1 cellular context compared by ENCODE assay signal in the genomic region with DNA sequence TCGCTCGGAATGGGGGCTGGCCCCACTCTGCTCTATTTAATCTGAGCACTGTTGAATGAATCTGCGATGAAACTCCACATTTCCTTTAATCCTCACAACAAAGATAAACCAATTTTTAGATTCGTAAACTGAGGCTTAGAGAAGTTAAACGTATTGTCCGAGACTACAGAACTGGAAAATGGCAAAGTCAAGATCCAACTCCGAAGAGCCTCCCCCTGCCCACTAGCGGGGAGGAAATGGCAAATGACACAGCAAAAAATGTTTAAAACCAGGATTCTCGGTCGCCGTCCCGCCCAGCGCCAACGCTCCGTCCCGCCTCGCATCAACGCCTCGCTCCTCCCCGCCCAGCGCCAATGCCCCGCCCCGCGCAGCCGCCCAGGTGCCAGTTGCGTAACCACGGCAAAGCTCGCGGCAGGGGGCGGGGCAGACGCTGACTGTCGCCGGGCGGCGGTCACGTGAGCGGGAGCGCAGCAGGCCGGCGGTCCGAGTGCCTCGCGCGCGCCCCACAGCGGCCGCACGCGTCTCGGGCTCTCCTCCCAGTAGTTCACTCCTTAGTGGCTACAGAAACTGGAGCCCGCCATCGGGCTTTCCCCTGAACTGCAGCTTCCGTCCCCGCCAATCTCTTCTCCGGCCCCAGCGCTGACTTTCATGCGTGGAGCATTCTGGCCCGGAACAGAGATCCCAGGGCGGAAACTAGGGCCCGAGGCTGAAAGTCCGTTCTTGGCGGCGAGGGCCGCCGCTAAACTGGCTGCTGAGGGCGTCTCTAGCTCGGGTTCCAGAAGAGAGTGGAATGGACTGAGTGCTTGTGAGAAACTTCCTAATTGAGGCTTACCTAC.
TF ChIP-seq lines count a peak whose summit lies in the region.

No MANE protein-coding gene starts in this region.

TF ChIP-seq in HepG2, 621 proteins besides CTCF, POLR2A, EP300 and RAD21 (continued from another document and continues in another):
- TF ChIP-seq FOXP1 (IDR thresholded peaks at IDR 0.05) (no peak), FOXP1 (CRISPR knock-in tag; IDR thresholded peaks at IDR 0.05) (no peak), MTF2 (CRISPR knock-in tag; IDR thresholded peaks at IDR 0.05; ENCODE audit: borderline replicate concordance) (peak; percentile 24; the same call in 1 of the 2 replicates), KLF11 (CRISPR knock-in tag; IDR thresholded peaks at IDR 0.05) (no peak), ZNF530 (CRISPR knock-in tag; IDR thresholded peaks at IDR 0.05; ENCODE audit: low read depth) (no peak), ELF4 (CRISPR knock-in tag; IDR thresholded peaks at IDR 0.05; ENCODE audit: borderline replicate concordance) (no peak), U2AF1 (optimal IDR thresholded peaks at IDR 0.05; ENCODE audit: low read depth, low read length) (no peak), AHR (CRISPR knock-in tag; IDR thresholded peaks at IDR 0.05) (peak; percentile 82; the same call in 1 of the 2 replicates), ZNF251 (CRISPR knock-in tag; IDR thresholded peaks at IDR 0.05) (no peak), SMARCC2 (IDR thresholded peaks at IDR 0.05) (no peak), TBL1XR1 (IDR thresholded peaks at IDR 0.05; ENCODE audit: borderline replicate concordance, low read length, partially characterized antibody) (no peak), ARNT2 (CRISPR knock-in tag; IDR thresholded peaks at IDR 0.05; ENCODE audit: low read depth) (peak; percentile 93), ZBTB38 (CRISPR knock-in tag; IDR thresholded peaks at IDR 0.05) (peak; percentile 93), SNAPC2 (CRISPR knock-in tag; IDR thresholded peaks at IDR 0.05) (peak; percentile 84; the same call in 1 of the 2 replicates), PAF1 (CRISPR knock-in tag; IDR thresholded peaks at IDR 0.05) (no peak), ZEB1 (IDR thresholded peaks at IDR 0.05; ENCODE audit: insufficient replicate concordance, low read depth) (peak; percentile 58), ZNF790 (CRISPR knock-in tag; IDR thresholded peaks at IDR 0.05; ENCODE audit: borderline replicate concordance) (no peak), ZNF326 (CRISPR knock-in tag; IDR thresholded peaks at IDR 0.05; ENCODE audit: borderline replicate concordance) (no peak), LCORL (IDR thresholded peaks at IDR 0.05) (no peak), LCORL (CRISPR knock-in tag; IDR thresholded peaks at IDR 0.05) (peak; percentile 94), ZSCAN29 (CRISPR knock-in tag; conservative IDR thresholded peaks at IDR 0.05) (peak; percentile 63; the same call in 1 of the 2 replicates), ZNF746 (CRISPR knock-in tag; IDR thresholded peaks at IDR 0.05) (no peak), ZNF660 (CRISPR knock-in tag; IDR thresholded peaks at IDR 0.05; ENCODE audit: borderline replicate concordance, low read depth) (no peak), BRD4 (CRISPR knock-in tag; IDR thresholded peaks at IDR 0.05) (0 out of 2 replicates have a peak, but pooled peaks have one; percentile 23), ZKSCAN5 (CRISPR knock-in tag; IDR thresholded peaks at IDR 0.05) (no peak), SRSF9 (IDR thresholded peaks at IDR 0.05; ENCODE audit: borderline replicate concordance, insufficient read depth, low read depth, low read length, poor library complexity, severe bottlenecking) (no peak), HOXA3 (CRISPR knock-in tag; IDR thresholded peaks at IDR 0.05) (peak; percentile 96), RAD51 (IDR thresholded peaks at IDR 0.05; ENCODE audit: borderline replicate concordance) (peak; percentile 62; the same call in 1 of the 2 replicates), ZNF30 (CRISPR knock-in tag; IDR thresholded peaks at IDR 0.05) (no peak), ZNF329 (CRISPR knock-in tag; IDR thresholded peaks at IDR 0.05; ENCODE audit: low read depth) (peak; percentile 65; the same call in 1 of the 2 replicates), SP2 (CRISPR knock-in tag; IDR thresholded peaks at IDR 0.05) (peak; percentile 48; the same call in 1 of the 2 replicates), EEA1 (CRISPR knock-in tag; IDR thresholded peaks at IDR 0.05; ENCODE audit: borderline replicate concordance) (no peak), ZFYVE20 (CRISPR knock-in tag; IDR thresholded peaks at IDR 0.05; ENCODE audit: borderline replicate concordance, low read depth) (no peak), NFE2 (CRISPR knock-in tag; IDR thresholded peaks at IDR 0.05) (peak; percentile 98), ZFX (CRISPR knock-in tag; IDR thresholded peaks at IDR 0.05; ENCODE audit: low read depth) (peak; percentile 22; the same call in 1 of the 2 replicates), NFYB (CRISPR knock-in tag; IDR thresholded peaks at IDR 0.05) (no peak), SALL1 (CRISPR knock-in tag; IDR thresholded peaks at IDR 0.05) (peak; percentile 93), ZNF430 (CRISPR knock-in tag; IDR thresholded peaks at IDR 0.05) (peak; percentile 84), AKAP8 (CRISPR knock-in tag; IDR thresholded peaks at IDR 0.05) (peak; percentile 97), DMAP1 (CRISPR knock-in tag; IDR thresholded peaks at IDR 0.05) (peak; percentile 88)
- TF ChIP-seq, protein P1, sequence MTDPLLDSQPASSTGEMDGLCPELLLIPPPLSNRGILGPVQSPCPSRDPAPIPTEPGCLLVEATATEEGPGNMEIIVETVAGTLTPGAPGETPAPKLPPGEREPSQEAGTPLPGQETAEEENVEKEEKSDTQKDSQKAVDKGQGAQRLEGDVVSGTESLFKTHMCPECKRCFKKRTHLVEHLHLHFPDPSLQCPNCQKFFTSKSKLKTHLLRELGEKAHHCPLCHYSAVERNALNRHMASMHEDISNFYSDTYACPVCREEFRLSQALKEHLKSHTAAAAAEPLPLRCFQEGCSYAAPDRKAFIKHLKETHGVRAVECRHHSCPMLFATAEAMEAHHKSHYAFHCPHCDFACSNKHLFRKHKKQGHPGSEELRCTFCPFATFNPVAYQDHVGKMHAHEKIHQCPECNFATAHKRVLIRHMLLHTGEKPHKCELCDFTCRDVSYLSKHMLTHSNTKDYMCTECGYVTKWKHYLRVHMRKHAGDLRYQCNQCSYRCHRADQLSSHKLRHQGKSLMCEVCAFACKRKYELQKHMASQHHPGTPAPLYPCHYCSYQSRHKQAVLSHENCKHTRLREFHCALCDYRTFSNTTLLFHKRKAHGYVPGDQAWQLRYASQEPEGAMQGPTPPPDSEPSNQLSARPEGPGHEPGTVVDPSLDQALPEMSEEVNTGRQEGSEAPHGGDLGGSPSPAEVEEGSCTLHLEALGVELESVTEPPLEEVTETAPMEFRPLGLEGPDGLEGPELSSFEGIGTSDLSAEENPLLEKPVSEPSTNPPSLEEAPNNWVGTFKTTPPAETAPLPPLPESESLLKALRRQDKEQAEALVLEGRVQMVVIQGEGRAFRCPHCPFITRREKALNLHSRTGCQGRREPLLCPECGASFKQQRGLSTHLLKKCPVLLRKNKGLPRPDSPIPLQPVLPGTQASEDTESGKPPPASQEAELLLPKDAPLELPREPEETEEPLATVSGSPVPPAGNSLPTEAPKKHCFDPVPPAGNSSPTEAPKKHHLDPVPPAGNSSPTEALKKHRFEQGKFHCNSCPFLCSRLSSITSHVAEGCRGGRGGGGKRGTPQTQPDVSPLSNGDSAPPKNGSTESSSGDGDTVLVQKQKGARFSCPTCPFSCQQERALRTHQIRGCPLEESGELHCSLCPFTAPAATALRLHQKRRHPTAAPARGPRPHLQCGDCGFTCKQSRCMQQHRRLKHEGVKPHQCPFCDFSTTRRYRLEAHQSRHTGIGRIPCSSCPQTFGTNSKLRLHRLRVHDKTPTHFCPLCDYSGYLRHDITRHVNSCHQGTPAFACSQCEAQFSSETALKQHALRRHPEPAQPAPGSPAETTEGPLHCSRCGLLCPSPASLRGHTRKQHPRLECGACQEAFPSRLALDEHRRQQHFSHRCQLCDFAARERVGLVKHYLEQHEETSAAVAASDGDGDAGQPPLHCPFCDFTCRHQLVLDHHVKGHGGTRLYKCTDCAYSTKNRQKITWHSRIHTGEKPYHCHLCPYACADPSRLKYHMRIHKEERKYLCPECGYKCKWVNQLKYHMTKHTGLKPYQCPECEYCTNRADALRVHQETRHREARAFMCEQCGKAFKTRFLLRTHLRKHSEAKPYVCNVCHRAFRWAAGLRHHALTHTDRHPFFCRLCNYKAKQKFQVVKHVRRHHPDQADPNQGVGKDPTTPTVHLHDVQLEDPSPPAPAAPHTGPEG (CRISPR knock-in tag; IDR thresholded peaks at IDR 0.05) = peak; percentile 77; the same call in 1 of the 2 replicates
- TF ChIP-seq, protein P2, sequence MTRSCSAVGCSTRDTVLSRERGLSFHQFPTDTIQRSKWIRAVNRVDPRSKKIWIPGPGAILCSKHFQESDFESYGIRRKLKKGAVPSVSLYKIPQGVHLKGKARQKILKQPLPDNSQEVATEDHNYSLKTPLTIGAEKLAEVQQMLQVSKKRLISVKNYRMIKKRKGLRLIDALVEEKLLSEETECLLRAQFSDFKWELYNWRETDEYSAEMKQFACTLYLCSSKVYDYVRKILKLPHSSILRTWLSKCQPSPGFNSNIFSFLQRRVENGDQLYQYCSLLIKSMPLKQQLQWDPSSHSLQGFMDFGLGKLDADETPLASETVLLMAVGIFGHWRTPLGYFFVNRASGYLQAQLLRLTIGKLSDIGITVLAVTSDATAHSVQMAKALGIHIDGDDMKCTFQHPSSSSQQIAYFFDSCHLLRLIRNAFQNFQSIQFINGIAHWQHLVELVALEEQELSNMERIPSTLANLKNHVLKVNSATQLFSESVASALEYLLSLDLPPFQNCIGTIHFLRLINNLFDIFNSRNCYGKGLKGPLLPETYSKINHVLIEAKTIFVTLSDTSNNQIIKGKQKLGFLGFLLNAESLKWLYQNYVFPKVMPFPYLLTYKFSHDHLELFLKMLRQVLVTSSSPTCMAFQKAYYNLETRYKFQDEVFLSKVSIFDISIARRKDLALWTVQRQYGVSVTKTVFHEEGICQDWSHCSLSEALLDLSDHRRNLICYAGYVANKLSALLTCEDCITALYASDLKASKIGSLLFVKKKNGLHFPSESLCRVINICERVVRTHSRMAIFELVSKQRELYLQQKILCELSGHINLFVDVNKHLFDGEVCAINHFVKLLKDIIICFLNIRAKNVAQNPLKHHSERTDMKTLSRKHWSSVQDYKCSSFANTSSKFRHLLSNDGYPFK (CRISPR knock-in tag; IDR thresholded peaks at IDR 0.05; ENCODE audit: borderline replicate concordance) = no peak
- TF ChIP-seq, protein P3, sequence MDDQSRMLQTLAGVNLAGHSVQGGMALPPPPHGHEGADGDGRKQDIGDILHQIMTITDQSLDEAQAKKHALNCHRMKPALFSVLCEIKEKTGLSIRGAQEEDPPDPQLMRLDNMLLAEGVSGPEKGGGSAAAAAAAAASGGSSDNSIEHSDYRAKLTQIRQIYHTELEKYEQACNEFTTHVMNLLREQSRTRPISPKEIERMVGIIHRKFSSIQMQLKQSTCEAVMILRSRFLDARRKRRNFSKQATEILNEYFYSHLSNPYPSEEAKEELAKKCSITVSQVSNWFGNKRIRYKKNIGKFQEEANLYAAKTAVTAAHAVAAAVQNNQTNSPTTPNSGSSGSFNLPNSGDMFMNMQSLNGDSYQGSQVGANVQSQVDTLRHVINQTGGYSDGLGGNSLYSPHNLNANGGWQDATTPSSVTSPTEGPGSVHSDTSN (CRISPR knock-in tag; IDR thresholded peaks at IDR 0.05; ENCODE audit: borderline replicate concordance) = 0 out of 2 replicates have a peak, but pooled peaks have one; percentile 58
- TF ChIP-seq, protein P4, sequence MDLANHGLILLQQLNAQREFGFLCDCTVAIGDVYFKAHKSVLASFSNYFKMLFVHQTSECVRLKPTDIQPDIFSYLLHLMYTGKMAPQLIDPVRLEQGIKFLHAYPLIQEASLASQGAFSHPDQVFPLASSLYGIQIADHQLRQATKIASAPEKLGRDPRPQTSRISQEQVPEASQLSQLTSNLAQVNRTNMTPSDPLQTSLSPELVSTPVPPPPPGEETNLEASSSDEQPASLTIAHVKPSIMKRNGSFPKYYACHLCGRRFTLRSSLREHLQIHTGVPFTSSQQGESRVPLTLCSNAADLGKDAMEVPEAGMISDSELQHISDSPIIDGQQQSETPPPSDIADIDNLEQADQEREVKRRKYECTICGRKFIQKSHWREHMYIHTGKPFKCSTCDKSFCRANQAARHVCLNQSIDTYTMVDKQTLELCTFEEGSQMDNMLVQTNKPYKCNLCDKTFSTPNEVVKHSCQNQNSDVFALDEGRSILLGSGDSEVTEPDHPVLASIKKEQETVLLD (CRISPR knock-in tag; IDR thresholded peaks at IDR 0.05; ENCODE audit: low read depth) = peak; percentile 79; the same call in 1 of the 2 replicates
- TF ChIP-seq, protein P5, sequence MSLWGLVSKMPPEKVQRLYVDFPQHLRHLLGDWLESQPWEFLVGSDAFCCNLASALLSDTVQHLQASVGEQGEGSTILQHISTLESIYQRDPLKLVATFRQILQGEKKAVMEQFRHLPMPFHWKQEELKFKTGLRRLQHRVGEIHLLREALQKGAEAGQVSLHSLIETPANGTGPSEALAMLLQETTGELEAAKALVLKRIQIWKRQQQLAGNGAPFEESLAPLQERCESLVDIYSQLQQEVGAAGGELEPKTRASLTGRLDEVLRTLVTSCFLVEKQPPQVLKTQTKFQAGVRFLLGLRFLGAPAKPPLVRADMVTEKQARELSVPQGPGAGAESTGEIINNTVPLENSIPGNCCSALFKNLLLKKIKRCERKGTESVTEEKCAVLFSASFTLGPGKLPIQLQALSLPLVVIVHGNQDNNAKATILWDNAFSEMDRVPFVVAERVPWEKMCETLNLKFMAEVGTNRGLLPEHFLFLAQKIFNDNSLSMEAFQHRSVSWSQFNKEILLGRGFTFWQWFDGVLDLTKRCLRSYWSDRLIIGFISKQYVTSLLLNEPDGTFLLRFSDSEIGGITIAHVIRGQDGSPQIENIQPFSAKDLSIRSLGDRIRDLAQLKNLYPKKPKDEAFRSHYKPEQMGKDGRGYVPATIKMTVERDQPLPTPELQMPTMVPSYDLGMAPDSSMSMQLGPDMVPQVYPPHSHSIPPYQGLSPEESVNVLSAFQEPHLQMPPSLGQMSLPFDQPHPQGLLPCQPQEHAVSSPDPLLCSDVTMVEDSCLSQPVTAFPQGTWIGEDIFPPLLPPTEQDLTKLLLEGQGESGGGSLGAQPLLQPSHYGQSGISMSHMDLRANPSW (CRISPR knock-in tag; IDR thresholded peaks at IDR 0.05; ENCODE audit: borderline replicate concordance) = peak; percentile 77; the same call in 1 of the 2 replicates
